Comparison of ENCODE assay signal across 25 cellular contexts in genomic region chr4:16857425-16857824, GRCh38. TPM values are rescaled to one million over a fixed set of nuclear protein-coding genes. Genes with fewer than 3 reads are reported as not detected.
A peak's percentile ranks its signal among the peaks of the same experiment; 100 is the strongest.
DNase-seq lines count a peak whose midpoint lies in the region; ATAC-seq and TF ChIP-seq lines count a peak whose summit lies in the region.
"Had no signal": no experiment of that assay in that cellular context is flagged by ENCODE, and none has a peak within 500 bp of the region (broad histone marks: within the 10 kb centered on the region; RNA-seq: fewer than 3 reads in every experiment).

No MANE protein-coding gene starts in this region.

- H3K18ac ChIP-seq in mesendoderm (ENCODE audit: low read length): no peak overlapping the region

- peak in 2 of 8 donors; percentile 36 to 37 for ATAC-seq in heart right ventricle
- ATAC-seq in Right ventricle myocardium superior (ENCODE audit: poor library complexity): no peak
- no peak for ATAC-seq in GM19467 (IDR thresholded peaks at IDR 0.05; ENCODE audit: unreplicated experiment)
- no peak for ATAC-seq in GM18505 (IDR thresholded peaks at IDR 0.05; ENCODE audit: unreplicated experiment)
- ATAC-seq in HG02870 (IDR thresholded peaks at IDR 0.05; ENCODE audit: unreplicated experiment): no peak
- ATAC-seq: activated CD8-positive, alpha-beta T cell treated with anti-CD3 and anti-CD28 coated beads for 36 hours; activated T-helper 17 cell treated with anti-CD3 and anti-CD28 coated beads, Interleukin-2, amount 50 U/mL, for 72 hours; naive thymus-derived CD8-positive, alpha-beta T cell had no signal

- no peaks in the 10 kb centered on the region for H3K36me3 ChIP-seq in heart right ventricle
- no peaks in the 10 kb centered on the region for H3K36me3 ChIP-seq in mesendoderm (ENCODE audit: control insufficient read depth, insufficient read depth, low read length)
- H3K36me3 ChIP-seq in vagina: no peaks in the 10 kb centered on the region

- no peak overlapping the region for H4K8ac ChIP-seq in mesendoderm (ENCODE audit: low read depth, low read length)

- peak overlapping the region; percentile 54 to 86 (median 78) for H3K27ac ChIP-seq in heart right ventricle
- no peak overlapping the region for H3K27ac ChIP-seq in mesendoderm (ENCODE audit: low read depth, low read length)
- H3K27ac ChIP-seq in vagina: peak overlapping the region; percentile 57
- H3K27ac ChIP-seq: GM23248 had no signal

- H3K23ac ChIP-seq in mesendoderm (ENCODE audit: low read length): no peak overlapping the region

- H3K4me1 ChIP-seq in heart right ventricle: peaks cover 4 to 76% (median 17%) of the 10 kb centered on the region in 9 donors
- peaks cover 4% of the 10 kb centered on the region for H3K4me1 ChIP-seq in mesendoderm (ENCODE audit: control insufficient read depth, low read depth, low read length)
- H3K4me1 ChIP-seq in vagina: peaks cover 8% of the 10 kb centered on the region

- H3K27me3 ChIP-seq in heart right ventricle (no peaks in the 10 kb centered on the region), mesendoderm (ENCODE audit: insufficient read depth, low read length, poor library complexity) (no peaks in the 10 kb centered on the region), vagina (no peaks in the 10 kb centered on the region)

- H3K4me3 Mint-ChIP-seq in endothelial cell (ENCODE audit: unreplicated experiment): peak overlapping the region; percentile 66
- H3K4me3 Mint-ChIP-seq: activated CD8-positive, alpha-beta T cell treated with anti-CD3 and anti-CD28 coated beads for 36 hours; activated naive CD4-positive, alpha-beta T cell treated with anti-CD3 and anti-CD28 coated beads, Interleukin-2, amount 50 U/mL, for 24 hours; activated T-helper 17 cell treated with anti-CD3 and anti-CD28 coated beads, Interleukin-2, amount 50 U/mL, for 72 hours; CD4-positive, alpha-beta T cell; IgD-negative memory B cell; naive thymus-derived CD8-positive, alpha-beta T cell had no signal

- H2AK5ac ChIP-seq in mesendoderm (ENCODE audit: low read length): peak overlapping the region; percentile 10

- peaks cover 27% of the 10 kb centered on the region for H3K36me3 Mint-ChIP-seq in endothelial cell (ENCODE audit: low read depth, unreplicated experiment)
- H3K36me3 Mint-ChIP-seq: activated naive CD4-positive, alpha-beta T cell treated with anti-CD3 and anti-CD28 coated beads, Interleukin-2, amount 50 U/mL, for 24 hours; IgD-negative memory B cell; naive thymus-derived CD8-positive, alpha-beta T cell had no signal

- peaks cover 6% of the 10 kb centered on the region for H3K27me3 Mint-ChIP-seq in endothelial cell (ENCODE audit: unreplicated experiment)
- H3K27me3 Mint-ChIP-seq: activated T-helper 17 cell treated with anti-CD3 and anti-CD28 coated beads, Interleukin-2, amount 50 U/mL, for 72 hours; IgD-negative memory B cell had no signal

- no peak for TF ChIP-seq CTCF in heart right ventricle (IDR thresholded peaks at IDR 0.05)
- TF ChIP-seq CTCF in endothelial cell (IDR thresholded peaks at IDR 0.05; ENCODE audit: unreplicated experiment): no peak
- no peak for TF ChIP-seq CTCF in vagina (IDR thresholded peaks at IDR 0.05)

- no peaks in the 10 kb centered on the region for H3K9me3 ChIP-seq in heart right ventricle
- no peaks in the 10 kb centered on the region for H3K9me3 ChIP-seq in vagina

- no peaks in the 10 kb centered on the region for H3K9me3 Mint-ChIP-seq in endothelial cell (ENCODE audit: unreplicated experiment)
- H3K9me3 Mint-ChIP-seq: activated CD8-positive, alpha-beta T cell treated with anti-CD3 and anti-CD28 coated beads for 36 hours; activated naive CD4-positive, alpha-beta T cell treated with anti-CD3 and anti-CD28 coated beads, Interleukin-2, amount 50 U/mL, for 24 hours; activated T-helper 17 cell treated with anti-CD3 and anti-CD28 coated beads, Interleukin-2, amount 50 U/mL, for 72 hours; CD4-positive, alpha-beta T cell had no signal

- H2BK5ac ChIP-seq in mesendoderm (ENCODE audit: low read length): no peak overlapping the region

- no peak for DNase-seq in heart right ventricle
- no peak for DNase-seq in Right ventricle myocardium superior
- DNase-seq in endothelial cell (ENCODE audit: low spot score): no peak
- no peak for DNase-seq in mesendoderm
- DNase-seq in vagina (ENCODE audit: extremely low spot score in 2 of 2): no peak
- DNase-seq: activated CD8-positive, alpha-beta T cell treated with anti-CD3 and anti-CD28 coated beads for 36 hours; AML-193; CD4-positive, alpha-beta T cell; naive thymus-derived CD8-positive, alpha-beta T cell; NCI-H1048; NCI-H1694; nucleus accumbens; stimulated activated CD4-positive, alpha-beta T cell treated with anti-CD3 and anti-CD28 coated beads, Interleukin-4, amount 100 ng/mL, for 1 hour; substantia nigra had no signal

- TF ChIP-seq POLR2A in vagina (IDR thresholded peaks at IDR 0.05) (no peak), GM18505 (IDR thresholded peaks at IDR 0.05; ENCODE audit: borderline replicate concordance, extremely low read depth, insufficient read depth, insufficient read length) (no peak)

- H3K27ac Mint-ChIP-seq in endothelial cell (ENCODE audit: unreplicated experiment): peak overlapping the region; percentile 98
- H3K27ac Mint-ChIP-seq: activated CD8-positive, alpha-beta T cell treated with anti-CD3 and anti-CD28 coated beads for 36 hours; activated naive CD4-positive, alpha-beta T cell treated with anti-CD3 and anti-CD28 coated beads, Interleukin-2, amount 50 U/mL, for 24 hours; activated T-helper 17 cell treated with anti-CD3 and anti-CD28 coated beads, Interleukin-2, amount 50 U/mL, for 72 hours; CD4-positive, alpha-beta T cell; IgD-negative memory B cell had no signal

- H4K5ac ChIP-seq in mesendoderm (ENCODE audit: low read length): no peak overlapping the region

- peaks cover 80% of the 10 kb centered on the region for H3K4me1 Mint-ChIP-seq in endothelial cell (ENCODE audit: unreplicated experiment)
- H3K4me1 Mint-ChIP-seq: activated naive CD4-positive, alpha-beta T cell treated with anti-CD3 and anti-CD28 coated beads, Interleukin-2, amount 50 U/mL, for 24 hours; activated T-helper 17 cell treated with anti-CD3 and anti-CD28 coated beads, Interleukin-2, amount 50 U/mL, for 72 hours; IgD-negative memory B cell; naive thymus-derived CD8-positive, alpha-beta T cell had no signal

- H3K79me2 ChIP-seq in mesendoderm (ENCODE audit: control insufficient read depth, insufficient read depth, low read length): peaks cover 39% of the 10 kb centered on the region

- no peak overlapping the region for H3K4ac ChIP-seq in mesendoderm (ENCODE audit: low read depth, low read length)

- WGBS in heart right ventricle, 2 donors: 68 to 75% methylated on average over 5 of the region's 5 CpGs
- no CpG with 5 or more reads among the region's 5 CpGs for WGBS in mesendoderm (ENCODE audit: extremely low coverage, insufficient coverage, low lambda C conversion rate)

- intact Hi-C loops in heart right ventricle (cut with DNase I) (loop anchor here in 3 of 10 donors (5.0 kb wide), 2 partner anchors 35 to 40 kb away; partner anchors contain the start of gene LDB2 (in 1 of the 3)), Right ventricle myocardium superior (cut with DNase I) (no loop called here), vagina (cut with DNase I) (no loop called here)

- no peak overlapping the region for H2BK15ac ChIP-seq in mesendoderm (replicated peaks; ENCODE audit: low read depth)

- no peak overlapping the region for H3K4me3 ChIP-seq in heart right ventricle
- H3K4me3 ChIP-seq in mesendoderm (ENCODE audit: low read length): no peak overlapping the region
- H3K4me3 ChIP-seq in vagina: no peak overlapping the region
- H3K4me3 ChIP-seq: GM23248 had no signal

- peaks cover 17% of the 10 kb centered on the region for H3K79me1 ChIP-seq in mesendoderm (ENCODE audit: low read length)

- H2BK120ac ChIP-seq in mesendoderm (ENCODE audit: low read depth, low read length): no peak overlapping the region

- no peak overlapping the region for H3K9ac ChIP-seq in mesendoderm (ENCODE audit: low read length)
- H3K9ac ChIP-seq: GM23248 had no signal

- H3K4me2 ChIP-seq in mesendoderm (ENCODE audit: low read length): no peak overlapping the region

- peak overlapping the region; percentile 54 for H3K56ac ChIP-seq in mesendoderm (ENCODE audit: low read length)

RNA-seq across cellular contexts. Expression of gene LDB2, which starts 41.0 kb away (rescaled TPM):
- 10 to 100 TPM; 14.5 to 43.3 (median 23.5) TPM for total RNA-seq in heart right ventricle
- 10 to 100 TPM; 21.3 to 30.4 TPM for polyA plus RNA-seq in heart right ventricle
- 18.5 TPM for total RNA-seq in Right ventricle myocardium superior
- 268 TPM for total RNA-seq in endothelial cell (ENCODE audit: unreplicated experiment)
- 73.5 TPM for polyA plus RNA-seq in mesendoderm (2013, experiment 1 of 2)
- 73.8 TPM for polyA plus RNA-seq in mesendoderm (2013, experiment 2 of 2)
- total RNA-seq in vagina: 70.0 TPM
- total RNA-seq: A172; activated CD8-positive, alpha-beta T cell treated with anti-CD3 and anti-CD28 coated beads for 36 hours; activated T-helper 17 cell treated with anti-CD3 and anti-CD28 coated beads, Interleukin-2, amount 50 U/mL, for 72 hours; CD4-positive, alpha-beta T cell; naive thymus-derived CD8-positive, alpha-beta T cell; NCI-H460; OCI-LY7; T-helper 2 cell treated with Interferon-gamma antibody and Interleukin-4, amounts not matched to agents 100 ng/mL and 5 ng/mL, for 36 hours had no signal
- polyA plus RNA-seq: IgD-negative memory B cell had no signal
